Comparison of ENCODE assay signal across 9 cellular contexts in the genomic region with DNA sequence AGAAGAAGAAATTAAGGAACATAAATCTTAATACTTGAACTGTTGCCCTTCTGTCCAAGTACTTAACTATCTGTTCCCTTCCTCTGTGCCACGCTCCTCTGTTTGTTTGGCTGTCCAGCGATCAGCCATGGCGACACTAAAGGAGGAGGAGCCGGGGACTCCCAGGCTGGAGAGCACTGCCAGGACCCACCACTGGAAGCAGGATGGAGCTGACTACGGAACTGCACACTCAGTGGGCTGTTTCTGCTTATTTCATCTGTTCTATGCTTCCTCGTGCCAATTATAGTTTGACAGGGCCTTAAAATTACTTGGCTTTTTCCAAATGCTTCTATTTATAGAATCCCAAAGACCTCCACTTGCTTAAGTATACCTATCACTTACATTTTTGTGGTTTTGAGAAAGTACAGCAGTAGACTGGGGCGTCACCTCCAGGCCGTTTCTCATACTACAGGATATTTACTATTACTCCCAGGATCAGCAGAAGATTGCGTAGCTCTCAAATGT. TPM values are rescaled to one million over a fixed set of nuclear protein-coding genes. Genes with fewer than 3 reads are reported as not detected.
DNase-seq lines count a peak whose midpoint lies in the region; ATAC-seq and TF ChIP-seq lines count a peak whose summit lies in the region.
"Had no signal": no experiment of that assay in that cellular context is flagged by ENCODE, and none has a peak within 500 bp of the region (broad histone marks: within the 10 kb centered on the region; RNA-seq: fewer than 3 reads in every experiment).

No MANE protein-coding gene starts in this region.

- H3K79me2 ChIP-seq in GM23248 (ENCODE audit: insufficient read depth), result no peaks in the 10 kb centered on the region

- H3F3A ChIP-seq in GM23248 (ENCODE audit: insufficient read depth), result no peaks in the 10 kb centered on the region

- in situ Hi-C loops in GM23248 (cut with MboI), result no loop called here
- in situ Hi-C loops in GM13976 (cut with MboI; ENCODE audit: low sequenced_read_pairs, unreplicated experiment), result no loop called here

- no peaks in the 10 kb centered on the region for H4K20me1 ChIP-seq in GM23248 (ENCODE audit: insufficient read depth)

- WGBS in GM23248 (ENCODE audit: low coverage in 1 of 2, low lambda C conversion rate in 2 of 2, missing lambda C conversion rate in 2 of 2), 2 experiments, result 14% methylated on average over 9 of the region's 9 CpGs
- 25 to 28% (median 26%) methylated on average over 9 of the region's 9 CpGs for WGBS in psoas muscle, 3 donors

- no peaks in the 10 kb centered on the region for H3K36me3 ChIP-seq in BE2C
- no peaks in the 10 kb centered on the region for H3K36me3 ChIP-seq in GM23248 (ENCODE audit: low read depth)
- H3K36me3 ChIP-seq in psoas muscle (ENCODE audit: insufficient read depth in 1 of 2, low read depth in 1 of 2), result no peaks in the 10 kb centered on the region
- H3K36me3 ChIP-seq: neutrophil had no signal

- no peak overlapping the region for H3K4me2 ChIP-seq in GM23248 (ENCODE audit: unreplicated experiment)

- ATAC-seq in psoas muscle (peak; percentile 42 to 73 (median 64)), GM19455 (IDR thresholded peaks at IDR 0.05; ENCODE audit: unreplicated experiment) (no peak)

- no peak overlapping the region for H2AFZ ChIP-seq in GM23248

- peak; percentile 44 for DNase-seq in BE2C
- peak; percentile 75 for DNase-seq in GM23248
- peak; percentile 69 for DNase-seq in SKM-1 treated with dmso at 0.1 percent for 144 hours (lab: John Stamatoyannopoulos, UW; ENCODE audit: unreplicated experiment)
- DNase-seq in fibroblast of pulmonary artery (ENCODE audit: low read depth), result peak; percentile 41
- DNase-seq in psoas muscle, result peak in 1 of 2 donors; percentile 61
- no peak for DNase-seq in GM13976 (ENCODE audit: low spot score)
- DNase-seq in activated effector memory CD4-positive, alpha-beta T cell treated with anti-CD3 and anti-CD28 coated beads, Interleukin-2, amount 50 U/mL, for 16 hours, result no peak

- H3K27ac ChIP-seq in GM23248, result no peak overlapping the region
- H3K27ac ChIP-seq in psoas muscle, result no peak overlapping the region
- H3K27ac ChIP-seq: neutrophil had no signal

- intact Hi-C loops in psoas muscle (cut with DNase I), result no loop called here

- no peaks in the 10 kb centered on the region for H3K4me1 ChIP-seq in BE2C
- no peaks in the 10 kb centered on the region for H3K4me1 ChIP-seq in GM23248 (ENCODE audit: insufficient read depth)
- H3K4me1 ChIP-seq in psoas muscle, result no peaks in the 10 kb centered on the region

- TF ChIP-seq CTCF in BE2C (IDR thresholded peaks at IDR 0.05; ENCODE audit: low read depth, low read length) (peak; percentile 38), fibroblast of pulmonary artery (IDR thresholded peaks at IDR 0.05; ENCODE audit: low read length, missing control alignments) (peak; percentile 23), psoas muscle (IDR thresholded peaks at IDR 0.05) (peak; percentile 44), GM13976 (IDR thresholded peaks at IDR 0.05; ENCODE audit: borderline replicate concordance, control extremely low read depth, extremely low read depth, insufficient read depth, missing control alignments) (no peak)

- H3K9me3 ChIP-seq in BE2C (no peaks in the 10 kb centered on the region), GM23248 (ENCODE audit: low read depth) (no peaks in the 10 kb centered on the region), psoas muscle (no peaks in the 10 kb centered on the region)
- H3K9me3 ChIP-seq: neutrophil had no signal

- no peak overlapping the region for H3K9ac ChIP-seq in GM23248

- H3K27me3 ChIP-seq in BE2C, result peaks cover 50% of the 10 kb centered on the region
- peaks cover 80% of the 10 kb centered on the region for H3K27me3 ChIP-seq in GM23248 (replicated peaks; ENCODE audit: insufficient read depth)
- H3K27me3 ChIP-seq in psoas muscle (ENCODE audit: insufficient read depth in 3 of 3, low read length in 2 of 3), result peaks cover 0 to 11% (median 3%) of the 10 kb centered on the region in 3 donors

- H3K9me2 ChIP-seq in GM23248 (ENCODE audit: insufficient read depth), result no peaks in the 10 kb centered on the region

- H3K4me3 ChIP-seq in BE2C (ENCODE audit: low read depth, low read length) (no peak overlapping the region), GM23248 (no peak overlapping the region), fibroblast of pulmonary artery (replicated peaks; ENCODE audit: low read depth, low read length) (no peak overlapping the region), psoas muscle (no peak overlapping the region)

RNA-seq across cellular contexts. Expression of a gene that starts 17.1 kb away (rescaled TPM):
- polyA plus RNA-seq in BE2C (2012; ENCODE audit: insufficient read depth, insufficient read length, low read depth), result not detected
- not detected in 2 replicates for total RNA-seq in GM23248 (2014; rRNA removed; shearing (Covaris generic))
- polyA plus RNA-seq in GM23248 (2016; fragmentation: Nextera tagmentation; extraction: Ambion mirVana) (0.23 and 0.70 TPM in 2 replicates), psoas muscle (under 1 TPM; 0.03 to 0.53 (median 0.08) TPM)
- under 1 TPM; 0.08 to 0.59 (median 0.43) TPM for total RNA-seq in psoas muscle

Comparison
In these comparisons a context has a peak if more than half of its experiments do, and no peak if none do; other contexts are left out.
1. DNase-seq: peak in BE2C (single experiment), GM23248 (single experiment), SKM-1 treated with dmso at 0.1 percent for 144 hours (single experiment) and fibroblast of pulmonary artery (single experiment); none in GM13976 (single experiment) and activated effector memory CD4-positive, alpha-beta T cell treated with anti-CD3 and anti-CD28 coated beads, Interleukin-2, amount 50 U/mL, for 16 hours (single experiment).